In genomic region chr1:171588230-171588629, GRCh38 we compare ENCODE assay signal across 23 cellular contexts. TPM values are rescaled to one million over a fixed set of nuclear protein-coding genes. Genes with fewer than 3 reads are reported as not detected.
DNase-seq lines count a peak whose midpoint lies in the region; ATAC-seq and TF ChIP-seq lines count a peak whose summit lies in the region.
"Had no signal": no experiment of that assay in that cellular context is flagged by ENCODE, and none has a peak within 500 bp of the region (broad histone marks: within the 10 kb centered on the region; RNA-seq: fewer than 3 reads in every experiment).

No MANE protein-coding gene starts in this region.

- no peaks in the 10 kb centered on the region for H3K4me1 ChIP-seq in upper lobe of left lung
- H3K4me1 ChIP-seq: A549, BLaER1 had no signal

- peak overlapping the region; percentile 15 for H3K27ac Mint-ChIP-seq in activated CD4-positive, alpha-beta T cell treated with anti-CD3 and anti-CD28 coated beads, Interleukin-2, amount 10 ng/mL, durations not matched to agents 24 days and 14 days
- H3K27ac Mint-ChIP-seq: CD4-positive, alpha-beta memory T cell; HFFc6; IgD-negative memory B cell had no signal

- TF ChIP-seq POLR2A in upper lobe of left lung (IDR thresholded peaks at IDR 0.05) = no peak

- no peaks in the 10 kb centered on the region for H3K27me3 Mint-ChIP-seq in activated CD4-positive, alpha-beta T cell treated with anti-CD3 and anti-CD28 coated beads, Interleukin-2, amount 10 ng/mL, durations not matched to agents 24 days and 14 days
- H3K27me3 Mint-ChIP-seq: CD4-positive, alpha-beta memory T cell; IgD-negative memory B cell had no signal

- H3K9me3 Mint-ChIP-seq in activated CD4-positive, alpha-beta T cell treated with anti-CD3 and anti-CD28 coated beads, Interleukin-2, amount 10 ng/mL, durations not matched to agents 24 days and 14 days = no peaks in the 10 kb centered on the region
- H3K9me3 Mint-ChIP-seq: CD14-positive monocyte; CD4-positive, alpha-beta memory T cell; HFFc6; IgD-negative memory B cell had no signal

- 85 to 90% methylated on average over 2 of the region's 2 CpGs for WGBS in upper lobe of left lung, 2 donors

- H3K27me3 ChIP-seq in dorsolateral prefrontal cortex (no peaks in the 10 kb centered on the region), upper lobe of left lung (no peaks in the 10 kb centered on the region)
- H3K27me3 ChIP-seq: BLaER1 had no signal

- no peak overlapping the region for H3K4me3 Mint-ChIP-seq in activated CD4-positive, alpha-beta T cell treated with anti-CD3 and anti-CD28 coated beads, Interleukin-2, amount 10 ng/mL, durations not matched to agents 24 days and 14 days
- H3K4me3 Mint-ChIP-seq: CD14-positive monocyte; CD4-positive, alpha-beta memory T cell; HFFc6; IgD-negative memory B cell had no signal

- intact Hi-C loops in activated CD4-positive, alpha-beta T cell treated with anti-CD3 and anti-CD28 coated beads, Interleukin-2, amount 10 ng/mL, durations not matched to agents 24 days and 14 days (cut with micrococcal nuclease) = no loop called here
- intact Hi-C loops in dorsolateral prefrontal cortex (cut with DNase I) = no loop called here

- no peaks in the 10 kb centered on the region for H3K9me3 ChIP-seq in upper lobe of left lung
- H3K9me3 ChIP-seq: A549, BLaER1 had no signal

- TF ChIP-seq CTCF in dorsolateral prefrontal cortex (IDR thresholded peaks at IDR 0.05 in 54 of 56, conservative IDR thresholded peaks at IDR 0.05 in 2 of 56; ENCODE audit: low read depth in 1 of 56, partially characterized antibody in 56 of 56) (no peak), upper lobe of left lung (IDR thresholded peaks at IDR 0.05) (no peak)

- peaks cover 21% of the 10 kb centered on the region for H3K4me1 Mint-ChIP-seq in activated CD4-positive, alpha-beta T cell treated with anti-CD3 and anti-CD28 coated beads, Interleukin-2, amount 10 ng/mL, durations not matched to agents 24 days and 14 days
- H3K4me1 Mint-ChIP-seq: CD14-positive monocyte, IgD-negative memory B cell had no signal

- H3K36me3 Mint-ChIP-seq in activated CD4-positive, alpha-beta T cell treated with anti-CD3 and anti-CD28 coated beads, Interleukin-2, amount 10 ng/mL, durations not matched to agents 24 days and 14 days (ENCODE audit: low read depth) = peaks cover 78% of the 10 kb centered on the region

- no peak for ATAC-seq in upper lobe of left lung (ENCODE audit: low FRiP score in 2 of 2)
- ATAC-seq: A549, HCT116, HepG2 had no signal

- TF ChIP-seq EP300 in upper lobe of left lung (IDR thresholded peaks at IDR 0.05) = no peak

- H3K36me3 ChIP-seq in upper lobe of left lung = peaks cover 44 to 99% (median 71%) of the 10 kb centered on the region in 4 donors

- DNase-seq in activated CD4-positive, alpha-beta T cell treated with anti-CD3 and anti-CD28 coated beads, Interleukin-2, amount 10 ng/mL, durations not matched to agents 24 days and 14 days = no peak
- no peak for DNase-seq in activated CD4-positive, alpha-beta T cell treated with anti-CD3 and anti-CD28 coated beads, Interleukin-2, amount 50 U/mL, for 1 hour
- DNase-seq in dorsolateral prefrontal cortex (no peak), pons (ENCODE audit: low spot score) (peak; percentile 80), HK-2 (ENCODE audit: unreplicated experiment) (no peak), upper lobe of left lung (no peak), NCI-H2171 treated with DMSO at 0.1 percent for 48 hours (lab: John Stamatoyannopoulos, UW) (no peak)
- DNase-seq: AML-193; CD4-positive, alpha-beta memory T cell; DMS153; DMS79; GDM1; GOT3; H7; HFFc6 had no signal

- peak overlapping the region in 30 of 59 donors; percentile 2 to 68 (median 28) for H3K27ac ChIP-seq in dorsolateral prefrontal cortex
- H3K27ac ChIP-seq in upper lobe of left lung = no peak overlapping the region
- H3K27ac ChIP-seq: 22Rv1, A549, BLaER1 had no signal

- H3K4me3 ChIP-seq in dorsolateral prefrontal cortex (no peak overlapping the region), upper lobe of left lung (no peak overlapping the region)
- H3K4me3 ChIP-seq: A549, BLaER1 had no signal

RNA-seq across cellular contexts. Expression of gene MYOCOS, which starts 33.8 kb away (rescaled TPM):
- total RNA-seq in activated CD4-positive, alpha-beta T cell treated with anti-CD3 and anti-CD28 coated beads, Interleukin-2, amount 10 ng/mL, durations not matched to agents 24 days and 14 days = 0.21 TPM in 1 of 2 replicates, not detected in the other
- total RNA-seq in dorsolateral prefrontal cortex (1 to 10 TPM in 1 of 120 experiments, under 1 TPM in 30, not detected in 89; 0.21 to 1.4 (median 0.35) TPM), upper lobe of left lung (not detected)
- total RNA-seq: Daoy, H7, HepG2, HFFc6 had no signal

Comparison
In these comparisons a context has a peak if more than half of its experiments do, and no peak if none do; other contexts are left out.
1. H3K27ac ChIP-seq: peak in dorsolateral prefrontal cortex (30 of 59); none in upper lobe of left lung (0 of 4).